ENCODE assay signal across 10 cellular contexts in genomic region chr3:111980716-111981456, GRCh38. TPM values are rescaled to one million over a fixed set of nuclear protein-coding genes. Genes with fewer than 3 reads are reported as not detected.
DNase-seq lines count a peak whose midpoint lies in the region; ATAC-seq, FAIRE-seq and TF ChIP-seq lines count a peak whose summit lies in the region.
"Had no signal": no experiment of that assay in that cellular context is flagged by ENCODE, and none has a peak within 500 bp of the region (broad histone marks: within the 10 kb centered on the region; RNA-seq: fewer than 3 reads in every experiment).

No MANE protein-coding gene starts in this region.

- in situ Hi-C loops in GM23248 (cut with MboI), result no loop called here

- POLR2A ChIA-PET in activated B cell treated with CpG ODN at 0.5 μM for 24 hours (lab: Charles Lee), result interaction anchor here (0.7 kb wide), 1 partner anchor 16 kb away, joined by 8 read pairs; no protein-coding TSS in a partner anchor

- H3K4me3 ChIP-seq in GM23248, result peak overlapping the region; percentile 85
- H3K4me3 ChIP-seq in endodermal cell (ENCODE audit: low read length), result peak overlapping the region; percentile 96
- no peak overlapping the region for H3K4me3 ChIP-seq in mucosa of descending colon

- peak overlapping the region; percentile 82 for H3K4me2 ChIP-seq in GM23248 (ENCODE audit: unreplicated experiment)

- intact Hi-C loops in activated B cell treated with CpG ODN at 0.5 μM for 24 hours (cut with micrococcal nuclease) (no loop called here), left colon (cut with DNase I, micrococcal nuclease) (no loop called here), mucosa of descending colon (cut with DNase I, micrococcal nuclease) (no loop called here)

- H3K27me3 Mint-ChIP-seq in activated B cell treated with CpG ODN at 0.5 μM for 24 hours (no peaks in the 10 kb centered on the region), endodermal cell (ENCODE audit: insufficient read depth) (no peaks in the 10 kb centered on the region)

- peaks cover 31% of the 10 kb centered on the region for H3F3A ChIP-seq in GM23248 (ENCODE audit: insufficient read depth)

- no peaks in the 10 kb centered on the region for H4K20me1 ChIP-seq in GM23248 (ENCODE audit: insufficient read depth)

- no peak for FAIRE-seq in urothelium cell line (lab: Jason Lieb, UNC)

- H3K9me3 ChIP-seq in GM23248 (ENCODE audit: low read depth) (no peaks in the 10 kb centered on the region), endodermal cell (ENCODE audit: control insufficient read depth, low read length) (no peaks in the 10 kb centered on the region), mucosa of descending colon (no peaks in the 10 kb centered on the region)

- no peaks in the 10 kb centered on the region for H3K9me2 ChIP-seq in GM23248 (ENCODE audit: insufficient read depth)

- H3K27ac ChIP-seq in GM23248 (no peak overlapping the region), endodermal cell (ENCODE audit: low read depth, low read length) (no peak overlapping the region)

- H3K79me2 ChIP-seq in GM23248 (ENCODE audit: insufficient read depth), result peaks cover 54% of the 10 kb centered on the region

- H3K9ac ChIP-seq in GM23248 (no peak overlapping the region), endodermal cell (ENCODE audit: extremely low read depth, low read length, poor library complexity, severe bottlenecking) (no peak overlapping the region)

- DNase-seq in GM23248 (no peak), activated B cell treated with CpG ODN at 0.5 μM for 24 hours (no peak), endodermal cell (no peak), left colon (no peak), urothelium cell line (ENCODE audit: low spot score) (no peak), mucosa of descending colon (no peak)
- peak; percentile 50 for DNase-seq in stimulated activated CD4-positive, alpha-beta T cell treated with anti-CD3 and anti-CD28 coated beads, Interleukin-2, amount 100 ng/mL, for 4 hours (ENCODE audit: low read depth)
- DNase-seq: posterior cingulate gyrus had no signal

- no peak for ATAC-seq in activated B cell treated with CpG ODN at 0.5 μM for 24 hours (ENCODE audit: low read depth)
- ATAC-seq in left colon, result no peak
- no peak for ATAC-seq in mucosa of descending colon
- no peak for ATAC-seq in GM21825 (IDR thresholded peaks at IDR 0.05; ENCODE audit: unreplicated experiment)

- no peak overlapping the region for H2AFZ ChIP-seq in GM23248

- H3K4me1 ChIP-seq in GM23248 (ENCODE audit: insufficient read depth) (peaks cover 25% of the 10 kb centered on the region; the same call in 1 of the 2 replicates), endodermal cell (ENCODE audit: control insufficient read depth, insufficient read depth, low read length) (no peaks in the 10 kb centered on the region), mucosa of descending colon (ENCODE audit: low read depth) (no peaks in the 10 kb centered on the region)

- no peaks in the 10 kb centered on the region for H3K9me3 Mint-ChIP-seq in activated B cell treated with CpG ODN at 0.5 μM for 24 hours
- no peaks in the 10 kb centered on the region for H3K9me3 Mint-ChIP-seq in endodermal cell

- peak overlapping the region; percentile 41 for H3K4me3 Mint-ChIP-seq in activated B cell treated with CpG ODN at 0.5 μM for 24 hours
- H3K4me3 Mint-ChIP-seq in endodermal cell, result no peak overlapping the region

- TF ChIP-seq CTCF in activated B cell treated with CpG ODN at 0.5 μM for 24 hours (IDR thresholded peaks at IDR 0.05) (no peak), endodermal cell (conservative IDR thresholded peaks at IDR 0.05) (no peak), mucosa of descending colon (IDR thresholded peaks at IDR 0.05) (no peak)

- H3K27me3 ChIP-seq in GM23248 (replicated peaks; ENCODE audit: insufficient read depth) (no peaks in the 10 kb centered on the region), endodermal cell (ENCODE audit: control insufficient read depth, insufficient read depth, low read length, poor library complexity, severe bottlenecking) (no peaks in the 10 kb centered on the region)

- H3K4me1 Mint-ChIP-seq in activated B cell treated with CpG ODN at 0.5 μM for 24 hours (peaks cover 54% of the 10 kb centered on the region), endodermal cell (peaks cover 17% of the 10 kb centered on the region)

- peaks cover 29% of the 10 kb centered on the region for H3K36me3 Mint-ChIP-seq in activated B cell treated with CpG ODN at 0.5 μM for 24 hours (ENCODE audit: low read depth)
- H3K36me3 Mint-ChIP-seq in endodermal cell (ENCODE audit: low read depth), result peaks cover 5% of the 10 kb centered on the region

- CTCF ChIA-PET in activated B cell treated with CpG ODN at 0.5 μM for 24 hours (lab: Charles Lee), result interaction anchor here (0.6 to 2.5 kb wide), 2 partner anchors 263 to 288 kb away, joined by 3 to 11 read pairs; no protein-coding TSS in a partner anchor

- WGBS in GM23248 (ENCODE audit: low coverage in 1 of 2, low lambda C conversion rate in 2 of 2, missing lambda C conversion rate in 2 of 2), 2 experiments, result 86 to 87% methylated on average over 10 of the region's 10 CpGs
- 97 to 100% methylated on average over 6 to 10 of the region's 10 CpGs for WGBS in endodermal cell (ENCODE audit: insufficient coverage in 1 of 2, insufficient read length in 1 of 2), 2 experiments

- H3K27ac Mint-ChIP-seq in activated B cell treated with CpG ODN at 0.5 μM for 24 hours, result peak overlapping the region; percentile 65
- no peak overlapping the region for H3K27ac Mint-ChIP-seq in endodermal cell

- H3K36me3 ChIP-seq in GM23248 (ENCODE audit: low read depth) (peaks cover 4% of the 10 kb centered on the region), endodermal cell (ENCODE audit: control insufficient read depth, insufficient read depth, low read length) (peaks cover 17% of the 10 kb centered on the region), mucosa of descending colon (ENCODE audit: low read depth) (no peaks in the 10 kb centered on the region)

RNA-seq across cellular contexts. Expression of gene ABHD10, which starts 2.1 kb away (rescaled TPM):
- 20.9 and 26.4 TPM in 2 replicates for total RNA-seq in GM23248 (2014; rRNA removed; shearing (Covaris generic))
- polyA plus RNA-seq in GM23248 (2016; fragmentation: Nextera tagmentation; extraction: Ambion mirVana), result 25.4 and 26.5 TPM in 2 replicates
- total RNA-seq in activated B cell treated with CpG ODN at 0.5 μM for 24 hours (25.2 and 28.4 TPM in 2 replicates), endodermal cell (10 to 100 TPM; 27.9 to 38.1 TPM), left colon (10 to 100 TPM; 26.2 to 26.6 TPM), mucosa of descending colon (10 to 100 TPM; 19.9 to 26.3 (median 22.4) TPM)
- polyA plus RNA-seq in endodermal cell (2013, experiment 1 of 2), result 66.3 TPM
- 56.1 TPM for polyA plus RNA-seq in endodermal cell (2013, experiment 2 of 2)

RNA-seq across cellular contexts. Expression of gene TAGLN3, which starts 17.8 kb away (rescaled TPM):
- 1.3 TPM in 1 of 2 replicates, not detected in the other for total RNA-seq in GM23248 (2014; rRNA removed; shearing (Covaris generic))
- 0.48 and 0.61 TPM in 2 replicates for polyA plus RNA-seq in GM23248 (2016; fragmentation: Nextera tagmentation; extraction: Ambion mirVana)
- not detected in 2 replicates for total RNA-seq in activated B cell treated with CpG ODN at 0.5 μM for 24 hours
- total RNA-seq in endodermal cell, result 1 to 10 TPM; 1.4 to 3.7 TPM
- polyA plus RNA-seq in endodermal cell (2013, experiment 1 of 2), result 294 TPM
- polyA plus RNA-seq in endodermal cell (2013, experiment 2 of 2), result 279 TPM
- 1 to 10 TPM in 1 of 2 donors, under 1 TPM in 1; 0.37 to 1.0 TPM for total RNA-seq in left colon
- 10 to 100 TPM in 1 of 3 donors, under 1 TPM in 2; 0.27 to 14.7 (median 0.49) TPM for total RNA-seq in mucosa of descending colon

RNA-seq across cellular contexts. Expression of gene TMPRSS7, which starts 53.6 kb away (rescaled TPM):
- total RNA-seq in GM23248 (2014; rRNA removed; shearing (Covaris generic)), result not detected in 2 replicates
- polyA plus RNA-seq in GM23248 (2016; fragmentation: Nextera tagmentation; extraction: Ambion mirVana), result not detected in 2 replicates
- total RNA-seq in activated B cell treated with CpG ODN at 0.5 μM for 24 hours, result not detected in 2 replicates
- not detected for total RNA-seq in endodermal cell
- 0.28 TPM for polyA plus RNA-seq in endodermal cell (2013, experiment 1 of 2)
- 0.17 TPM for polyA plus RNA-seq in endodermal cell (2013, experiment 2 of 2)
- under 1 TPM in 1 of 2 donors, not detected in 1; 0.11 TPM for total RNA-seq in left colon
- total RNA-seq in mucosa of descending colon, result under 1 TPM in 1 of 3 donors, not detected in 2; 0.12 TPM
- total RNA-seq: M059J had no signal
